ENCODE assay signal across 5 cellular contexts in the genomic region with DNA sequence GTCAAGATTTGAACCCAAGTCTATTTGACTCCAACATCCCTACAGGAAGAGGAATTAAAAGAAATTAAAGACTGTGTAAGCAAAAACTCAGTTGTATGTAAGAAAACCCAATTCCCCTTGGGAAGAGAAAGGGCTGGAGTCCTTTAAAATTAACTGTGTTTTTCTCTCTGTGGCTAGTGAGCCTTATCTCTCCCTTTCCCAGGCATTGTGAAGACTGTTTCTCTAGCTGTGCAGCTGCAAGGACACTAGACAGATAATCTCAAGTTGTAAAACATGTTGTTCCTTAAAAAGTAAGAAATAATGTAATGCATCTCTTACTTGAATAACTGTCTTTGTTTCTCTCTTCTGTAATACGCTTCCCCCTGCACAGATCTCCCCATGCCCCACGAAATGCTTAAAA. TPM values are rescaled to one million over a fixed set of nuclear protein-coding genes. Genes with fewer than 3 reads are reported as not detected.
"Had no signal": no experiment of that assay in that cellular context is flagged by ENCODE, and none has a peak within 500 bp of the region (broad histone marks: within the 10 kb centered on the region; RNA-seq: fewer than 3 reads in every experiment).

No MANE protein-coding gene starts in this region.

RNA-seq across cellular contexts. Expression of gene F13B, which starts 29.9 kb away (rescaled TPM):
- total RNA-seq: GM23248, H1, HFFc6, HT1080 had no signal
- polyA plus RNA-seq: GM23248, H1, IgD-negative memory B cell had no signal
